ENCODE assay signal across 16 cellular contexts in the genomic region with DNA sequence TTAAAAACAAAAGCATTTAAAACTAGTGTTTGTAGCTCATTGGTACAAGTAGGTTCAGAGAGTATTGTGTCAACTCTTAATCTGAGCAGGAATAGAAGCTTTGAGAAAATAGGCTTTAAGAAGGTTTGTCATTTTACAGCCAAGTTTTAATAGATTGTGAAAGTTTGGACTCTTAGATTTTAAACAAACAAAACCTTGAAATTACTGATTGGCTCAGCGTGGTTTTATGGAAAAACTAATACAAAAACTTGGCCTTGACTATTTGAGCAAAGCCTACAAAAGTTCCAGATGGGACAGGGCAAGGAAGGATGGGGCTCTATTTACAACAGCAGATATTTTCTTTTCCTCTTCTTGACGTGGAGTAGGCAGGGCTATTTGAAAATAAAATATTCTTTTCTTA.
"Had no signal": no experiment of that assay in that cellular context is flagged by ENCODE, and none has a peak within 500 bp of the region (broad histone marks: within the 10 kb centered on the region; RNA-seq: fewer than 3 reads in every experiment).

No MANE protein-coding gene starts in this region.

- H3K36me3 ChIP-seq: ascending aorta, lower lobe of right lung, prostate gland, thoracic aorta had no signal

- H3K27ac ChIP-seq: dorsolateral prefrontal cortex, foreskin keratinocyte, lower lobe of right lung, prostate gland, stomach had no signal

- H3K9me3 ChIP-seq: ascending aorta, lower lobe of right lung, prostate gland, stomach, thoracic aorta had no signal

- DNase-seq: activated CD4-positive, alpha-beta memory T cell treated with anti-CD3 and anti-CD28 coated beads, Interleukin-2, amount 10 ng/mL, durations not matched to agents 7 days and 5 days; activated CD4-positive, alpha-beta T cell treated with anti-CD3 and anti-CD28 coated beads for 36 hours; activated CD8-positive, alpha-beta memory T cell treated with anti-CD3 and anti-CD28 coated beads, Interleukin-2, amount 50 U/mL, for 4 hours; activated gamma-delta T cell; activated T-cell treated with anti-CD3 and anti-CD28 coated beads, Interleukin-2, amount 50 U/mL, for 48 hours; dorsolateral prefrontal cortex; foreskin keratinocyte; lower lobe of right lung; occipital lobe; stimulated activated CD4-positive, alpha-beta T cell treated with anti-CD3 and anti-CD28 coated beads, Interleukin-12 subunit alpha, Interleukin-12 subunit beta, amount 100 ng/mL, for 4 hours; stimulated activated CD4-positive, alpha-beta T cell treated with anti-CD3 and anti-CD28 coated beads, Interleukin-2, amount 100 ng/mL, for 24 hours; stomach had no signal

- H3K27me3 ChIP-seq: ascending aorta, dorsolateral prefrontal cortex, foreskin keratinocyte, stomach had no signal

- H3K4me3 ChIP-seq: ascending aorta, dorsolateral prefrontal cortex, lower lobe of right lung, prostate gland, stomach, thoracic aorta had no signal

- H3K4me1 ChIP-seq: prostate gland had no signal

- ATAC-seq: activated CD4-positive, alpha-beta T cell treated with anti-CD3 and anti-CD28 coated beads for 36 hours; esophagus mucosa; foreskin keratinocyte had no signal
